11 cellular contexts compared by ENCODE assay signal in the genomic region with DNA sequence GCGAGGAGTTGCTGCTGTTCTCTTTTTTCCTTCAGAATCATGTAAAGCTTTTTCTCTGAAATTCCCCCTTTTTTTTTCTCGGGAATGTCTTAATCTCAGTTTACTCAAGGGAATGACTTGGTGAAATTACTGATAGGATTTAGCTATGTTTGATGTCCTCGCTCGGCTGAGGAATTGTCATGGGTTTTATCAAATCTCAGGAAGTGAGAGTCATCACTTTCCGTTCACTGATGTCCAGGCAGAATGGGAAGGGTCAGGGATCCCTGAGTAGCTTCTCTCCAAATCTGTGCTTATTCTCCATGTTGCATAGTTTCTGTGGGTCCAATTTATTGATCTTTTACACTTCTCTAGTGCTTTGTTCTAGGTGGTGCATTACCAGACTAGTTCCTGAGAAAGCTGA. TPM values are rescaled to one million over a fixed set of nuclear protein-coding genes. Genes with fewer than 3 reads are reported as not detected.
A peak's percentile ranks its signal among the peaks of the same experiment; 100 is the strongest.
DNase-seq lines count a peak whose midpoint lies in the region; FAIRE-seq and TF ChIP-seq lines count a peak whose summit lies in the region.
"Had no signal": no experiment of that assay in that cellular context is flagged by ENCODE, and none has a peak within 500 bp of the region (broad histone marks: within the 10 kb centered on the region; RNA-seq: fewer than 3 reads in every experiment).

No MANE protein-coding gene starts in this region.

- peak overlapping the region in 52 of 59 donors; percentile 5 to 87 (median 65) for H3K27ac ChIP-seq in dorsolateral prefrontal cortex

- DNase-seq in CD14-positive monocyte (ENCODE audit: low spot score) (no peak), NAMALWA (ENCODE audit: low spot score) (peak; percentile 30), dorsolateral prefrontal cortex (no peak), nephron progenitor cell (no peak), cerebellum (ENCODE audit: low spot score) (no peak), HTR-8/SVneo (ENCODE audit: insufficient read length, low spot score) (no peak), HAP-1 (ENCODE audit: low spot score in 2 of 2) (no peak), NCI-H2196 treated with DMSO at 0.1 percent for 48 hours (lab: John Stamatoyannopoulos, UW; ENCODE audit: unreplicated experiment) (no peak)
- DNase-seq: DMS53, NCI-H526 treated with DMSO at 0.1 percent for 48 hours had no signal

- peaks cover 7% of the 10 kb centered on the region for H3K4me1 ChIP-seq in HAP-1

- no peak for TF ChIP-seq CTCF in CD14-positive monocyte (IDR thresholded peaks at IDR 0.05)
- TF ChIP-seq CTCF in dorsolateral prefrontal cortex (IDR thresholded peaks at IDR 0.05 in 54 of 56, conservative IDR thresholded peaks at IDR 0.05 in 2 of 56; ENCODE audit: low read depth in 1 of 56, partially characterized antibody in 56 of 56): no peak
- no peak for TF ChIP-seq CTCF in nephron progenitor cell (IDR thresholded peaks at IDR 0.05)

- H3K27ac Mint-ChIP-seq in CD14-positive monocyte (peak overlapping the region; percentile 89 to 97 (median 95)), nephron progenitor cell (peak overlapping the region; percentile 19)

- H3K9me3 Mint-ChIP-seq in CD14-positive monocyte (no peaks in the 10 kb centered on the region), nephron progenitor cell (no peaks in the 10 kb centered on the region)

- in situ Hi-C loops in HAP-1 (cut with MboI; ENCODE audit: low sequenced_read_pairs): no loop called here

- H3K27me3 Mint-ChIP-seq in CD14-positive monocyte (ENCODE audit: low read depth in 3 of 3) (no peaks in the 10 kb centered on the region), nephron progenitor cell (ENCODE audit: low read depth, poor library complexity) (no peaks in the 10 kb centered on the region)

- H3K4me3 ChIP-seq in dorsolateral prefrontal cortex (peak overlapping the region in 9 of 59 donors; percentile 2 to 34 (median 23)), HAP-1 (no peak overlapping the region)

- peaks cover 68% of the 10 kb centered on the region for H3K4me1 Mint-ChIP-seq in CD14-positive monocyte
- H3K4me1 Mint-ChIP-seq in nephron progenitor cell: peaks cover 9% of the 10 kb centered on the region

- H3K36me3 Mint-ChIP-seq in CD14-positive monocyte: peaks cover 60 to 79% of the 10 kb centered on the region in 2 donors
- peaks cover 8% of the 10 kb centered on the region for H3K36me3 Mint-ChIP-seq in nephron progenitor cell (ENCODE audit: low read depth)

- H3K4me3 Mint-ChIP-seq in CD14-positive monocyte (peak overlapping the region; percentile 64 to 78), nephron progenitor cell (no peak overlapping the region)

- H3K27me3 ChIP-seq in dorsolateral prefrontal cortex: no peaks in the 10 kb centered on the region
- no peaks in the 10 kb centered on the region for H3K27me3 ChIP-seq in HAP-1 (ENCODE audit: low read depth)

- intact Hi-C loops in CD14-positive monocyte (cut with micrococcal nuclease) (no loop called here), dorsolateral prefrontal cortex (cut with DNase I) (no loop called here)

- no peak for FAIRE-seq in HTR-8/SVneo (lab: Jason Lieb, UNC)
- FAIRE-seq: islet of Langerhans had no signal

- H3K9me3 ChIP-seq in HAP-1: no peaks in the 10 kb centered on the region

- H3K36me3 ChIP-seq in HAP-1 (replicated peaks): no peaks in the 10 kb centered on the region

RNA-seq across cellular contexts. Expression of gene IGSF6, which starts 6.3 kb away (rescaled TPM):
- 100 to 1,000 TPM; 159 to 276 TPM for polyA plus RNA-seq in CD14-positive monocyte
- 1 to 10 TPM in 114 of 120 experiments, under 1 TPM in 6; 0.21 to 9.6 (median 2.9) TPM for total RNA-seq in dorsolateral prefrontal cortex
- total RNA-seq in cerebellum: 1.8 TPM

RNA-seq across cellular contexts. Expression of gene OTOA, which starts 17.7 kb away (rescaled TPM):
- polyA plus RNA-seq in CD14-positive monocyte: under 1 TPM; 0.21 to 0.23 TPM
- total RNA-seq in dorsolateral prefrontal cortex (1 to 10 TPM in 84 of 120 experiments, under 1 TPM in 36; 0.30 to 2.7 (median 1.2) TPM), cerebellum (0.36 TPM)

RNA-seq across cellular contexts. Expression of gene METTL9, which starts 46.7 kb away (rescaled TPM):
- polyA plus RNA-seq in CD14-positive monocyte: 100 to 1,000 TPM; 373 to 400 TPM
- total RNA-seq in dorsolateral prefrontal cortex: 100 to 1,000 TPM in 6 of 120 experiments, 10 to 100 TPM in 114; 52.4 to 107 (median 80.4) TPM
- 138 TPM for total RNA-seq in cerebellum
